19 cellular contexts compared by ENCODE assay signal in the genomic region with DNA sequence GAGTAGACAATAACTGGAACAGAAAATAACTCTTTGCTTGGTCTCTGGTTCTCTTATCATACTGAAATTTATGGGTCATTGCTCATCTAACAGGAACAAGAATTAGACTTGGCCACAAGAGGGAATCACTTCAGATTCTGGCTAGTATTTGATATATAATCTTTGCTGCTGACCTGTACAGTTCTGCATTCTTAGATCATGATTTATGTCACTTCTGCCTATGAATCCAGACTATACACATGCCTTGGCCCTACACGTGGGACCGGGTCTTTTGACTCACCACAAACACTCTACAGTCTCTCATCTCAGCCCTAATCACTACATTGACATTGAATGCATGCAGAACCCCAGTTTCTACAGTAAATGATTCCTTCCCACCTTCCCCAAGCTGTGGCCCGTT.
"Had no signal": no experiment of that assay in that cellular context is flagged by ENCODE, and none has a peak within 500 bp of the region (broad histone marks: within the 10 kb centered on the region; RNA-seq: fewer than 3 reads in every experiment).

No MANE protein-coding gene starts in this region.

- H3K27me3 ChIP-seq: colonic mucosa, esophagus squamous epithelium, sigmoid colon, upper lobe of right lung had no signal

- H3K4me1 ChIP-seq: colonic mucosa, esophagus squamous epithelium, parathyroid adenoma, sigmoid colon, upper lobe of right lung had no signal

- H3K9me3 ChIP-seq: colonic mucosa, esophagus squamous epithelium, sigmoid colon, upper lobe of right lung had no signal

- H3K4me2 ChIP-seq: smooth muscle cell had no signal

- H3K9ac ChIP-seq: parathyroid adenoma had no signal

- H3K79me2 ChIP-seq: parathyroid adenoma had no signal

- DNase-seq: activated CD4-positive, alpha-beta T cell treated with anti-CD3 and anti-CD28 coated beads, Interleukin-2, amount 50 U/mL, for 1 hour; activated CD4-positive, CD25-positive, alpha-beta regulatory T cell treated with anti-CD3 and anti-CD28 coated beads, Interleukin-2, amount 50 U/mL, for 72 hours; activated CD8-positive, alpha-beta T cell treated with anti-CD3 and anti-CD28 coated beads, Interleukin-2, amount 10 ng/mL, durations not matched to agents 7 days and 5 days; activated gamma-delta T cell treated with Interleukin-2 at 50 U/mL for 16 hours; activated T-cell treated with anti-CD3 and anti-CD28 coated beads, Interleukin-2, amount 50 U/mL, for 1 hour; anterior cingulate cortex; central memory CD4-positive, alpha-beta T cell; colonic mucosa; esophagus squamous epithelium; left colon; mesenchymal stem cell; nucleus accumbens; sigmoid colon; stimulated activated CD4-positive, alpha-beta T cell treated with anti-CD3 and anti-CD28 coated beads, Interleukin-15, amount 100 ng/mL, for 24 hours; upper lobe of right lung; WERI-Rb-1 had no signal

- ATAC-seq: activated CD8-positive, alpha-beta T cell treated with anti-CD3 and anti-CD28 coated beads, Interleukin-2, amount 10 ng/mL, durations not matched to agents 7 days and 5 days; left colon; stimulated activated memory B cell treated with anti-CD40 and anti-IgM and Interleukin-4, amounts not matched to agents 10 μg/mL and 1 μg/mL and 100 μg/mL, for 72 hours; upper lobe of right lung had no signal

- H3K36me3 ChIP-seq: colonic mucosa, esophagus squamous epithelium, sigmoid colon, upper lobe of right lung, WERI-Rb-1 had no signal

- H3K4me3 ChIP-seq: colonic mucosa, esophagus squamous epithelium, sigmoid colon, smooth muscle cell, upper lobe of right lung had no signal

- H2AFZ ChIP-seq: parathyroid adenoma had no signal

- H3K27ac ChIP-seq: colonic mucosa, esophagus squamous epithelium, parathyroid adenoma, sigmoid colon, upper lobe of right lung, WERI-Rb-1 had no signal
